33 cellular contexts compared by ENCODE assay signal in genomic region chr13:71300602-71301001, GRCh38.
A peak's percentile ranks its signal among the peaks of the same experiment; 100 is the strongest.
DNase-seq lines count a peak whose midpoint lies in the region; ATAC-seq, FAIRE-seq and TF ChIP-seq lines count a peak whose summit lies in the region.
"Had no signal": no experiment of that assay in that cellular context is flagged by ENCODE, and none has a peak within 500 bp of the region (broad histone marks: within the 10 kb centered on the region; RNA-seq: fewer than 3 reads in every experiment).

No MANE protein-coding gene starts in this region.

- no peak overlapping the region for H3K4me3 ChIP-seq in HEK293 (ENCODE audit: low read depth, low read length)
- H3K4me3 ChIP-seq: A549; BLaER1; BLaER1 treated with 17β-estradiol and CSF1 and Interleukin-3, amounts not matched to agents 10 nM and 100 nM had no signal

- no peaks in the 10 kb centered on the region for H3K4me1 ChIP-seq in HEK293 (ENCODE audit: control insufficient read depth, insufficient read depth, low read length)
- H3K4me1 ChIP-seq: A549; BE2C; BLaER1; BLaER1 treated with 17β-estradiol and CSF1 and Interleukin-3, amounts not matched to agents 10 nM and 100 nM had no signal

- no peaks in the 10 kb centered on the region for H3K36me3 ChIP-seq in HEK293 (ENCODE audit: control insufficient read depth in 2 of 2, insufficient read depth in 1 of 2, low read length in 2 of 2)
- H3K36me3 ChIP-seq: BE2C; BLaER1; BLaER1 treated with 17β-estradiol and CSF1 and Interleukin-3, amounts not matched to agents 10 nM and 100 nM had no signal

- no peak for TF ChIP-seq CTCF in HEK293 (tag by site-specific recombination; IDR thresholded peaks at IDR 0.05)

- CTCF ChIA-PET in HEK293 (lab: Yijun Ruan, JAX): no interaction called here

- H3K27ac ChIP-seq in HEK293 (ENCODE audit: extremely low read depth, low read depth, low read length): no peak overlapping the region
- H3K27ac ChIP-seq: 22Rv1; A549; BLaER1; BLaER1 treated with 17β-estradiol and CSF1 and Interleukin-3, amounts not matched to agents 10 nM and 100 nM; C4-2B had no signal

- no peak for ATAC-seq in GM21381 (IDR thresholded peaks at IDR 0.05; ENCODE audit: unreplicated experiment)
- ATAC-seq: A549; CD8-positive, alpha-beta T cell had no signal

- FAIRE-seq in frontal cortex (lab: Jason Lieb, UNC) (peak; percentile 6), islet of Langerhans (lab: Jason Lieb, UNC) (peak; percentile 68)
- FAIRE-seq: A204.1, A549, D721Med had no signal

- H3K9me3 ChIP-seq in HEK293 (ENCODE audit: control insufficient read depth, insufficient read depth, low read depth, low read length): no peaks in the 10 kb centered on the region
- H3K9me3 ChIP-seq: A549; BE2C; BLaER1; BLaER1 treated with 17β-estradiol and CSF1 and Interleukin-3, amounts not matched to agents 10 nM and 100 nM had no signal

- POLR2A ChIA-PET in HEK293 (lab: Yijun Ruan, JAX): no interaction called here

- DNase-seq in frontal cortex (ENCODE audit: low spot score in 2 of 2): no peak
- DNase-seq in HuH-7.5 (ENCODE audit: low spot score): no peak
- DNase-seq in GM19238 (ENCODE audit: insufficient read length, low spot score): no peak
- DNase-seq: 8988T; ACHN; AML-193; BE2C; C1 segment of cervical spinal cord; Caco-2; Calu3; CD4-positive, alpha-beta memory T cell; CD4-positive, alpha-beta T cell; CD4-positive, CD25-positive, alpha-beta regulatory T cell; CD8-positive, alpha-beta memory T cell; CD8-positive, alpha-beta T cell; COR-L47; DMS 273 treated with DMSO at 0.1 percent for 48 hours; DMS153; DMS53; DMS79; DMS79 treated with DMSO at 0.1 percent for 48 hours; DND-41; EL had no signal

TF ChIP-seq in HEK293, 187 proteins besides CTCF, POLR2A, EP300 and RAD21:
- TF ChIP-seq TRIM28 (IDR thresholded peaks at IDR 0.05; ENCODE audit: borderline replicate concordance, low read length) (no peak), PRDM1 (tag by site-specific recombination; IDR thresholded peaks at IDR 0.05) (peak; percentile 91)
